In the genomic region with DNA sequence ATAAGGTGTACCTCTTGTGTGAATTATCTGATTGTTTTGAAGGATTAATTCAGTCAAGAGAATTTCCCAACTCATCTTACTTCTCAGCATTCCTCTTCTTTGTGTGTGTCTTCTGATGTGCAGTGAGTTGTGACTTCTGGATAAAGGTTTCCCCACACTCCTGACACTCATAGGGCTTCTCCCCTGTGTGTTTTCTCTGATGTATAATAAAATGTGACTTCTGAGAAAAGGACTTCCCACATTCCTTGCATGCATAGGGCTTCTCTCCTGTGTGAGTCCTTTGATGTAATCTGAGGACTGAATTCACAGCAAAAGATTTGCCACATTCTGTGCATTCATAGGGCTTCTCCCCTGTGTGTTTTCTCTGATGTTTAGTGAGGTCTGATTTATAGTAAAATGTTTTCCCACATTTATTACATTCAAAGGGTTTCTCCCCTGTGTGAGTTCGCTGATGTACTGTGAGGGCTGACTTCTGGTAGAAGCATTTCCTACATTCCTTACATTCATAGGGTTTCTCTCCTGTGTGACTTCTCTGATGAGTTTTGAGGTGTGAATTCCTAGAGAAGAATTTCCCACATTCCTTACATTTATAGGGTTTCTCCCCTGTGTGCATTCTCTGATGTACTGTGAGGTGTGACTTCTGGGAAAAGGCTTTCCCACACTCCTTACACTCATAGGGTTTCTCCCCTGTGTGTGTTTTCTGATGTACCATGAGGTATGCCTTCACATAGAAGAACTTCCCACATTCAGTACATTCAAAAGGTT, we compare ENCODE assay signal across 13 cellular contexts.
"Had no signal": no experiment of that assay in that cellular context is flagged by ENCODE, and none has a peak within 500 bp of the region (broad histone marks: within the 10 kb centered on the region; RNA-seq: fewer than 3 reads in every experiment).

No MANE protein-coding gene starts in this region.

- H3K4me3 Mint-ChIP-seq: dendritic cell treated with granulocyte-macrophage colony-stimulating factor and Interleukin-4, amounts not matched to agents 40 ng/mL and 50 ng/mL, for 4 days; effector memory CD8-positive, alpha-beta T cell; neural crest cell; T-helper 1 cell treated with Interleukin-12 subunit alpha and Interleukin-12 subunit beta and Interleukin-4 antibody, amounts not matched to agents 30 μg/mL and 1 μg/mL, for 36 hours had no signal

- H3K27ac ChIP-seq: brain microvascular endothelial cell, parathyroid adenoma, skin epidermis, tibial nerve had no signal

- H3K9me3 ChIP-seq: tibial nerve had no signal

- H3K9ac ChIP-seq: parathyroid adenoma had no signal

- H3K4me1 ChIP-seq: parathyroid adenoma, tibial nerve had no signal

- H3K27ac Mint-ChIP-seq: dendritic cell treated with granulocyte-macrophage colony-stimulating factor and Interleukin-4, amounts not matched to agents 40 ng/mL and 50 ng/mL, for 4 days; effector memory CD8-positive, alpha-beta T cell; T-helper 1 cell treated with Interleukin-12 subunit alpha and Interleukin-12 subunit beta and Interleukin-4 antibody, amounts not matched to agents 30 μg/mL and 1 μg/mL, for 36 hours had no signal

- DNase-seq: activated CD4-positive, alpha-beta T cell treated with anti-CD3 and anti-CD28 coated beads, Interleukin-2, amount 50 U/mL, for 1 hour; activated CD4-positive, CD25-positive, alpha-beta regulatory T cell; activated naive CD4-positive, alpha-beta T cell treated with anti-CD3 and anti-CD28 coated beads, Interleukin-2, amount 50 U/mL, for 16 hours; amniotic stem cell; brain microvascular endothelial cell; effector memory CD8-positive, alpha-beta T cell; left ventricle myocardium superior had no signal

- H3K4me3 ChIP-seq: skin epidermis, tibial nerve had no signal

- H3K27me3 Mint-ChIP-seq: dendritic cell treated with granulocyte-macrophage colony-stimulating factor and Interleukin-4, amounts not matched to agents 40 ng/mL and 50 ng/mL, for 4 days; effector memory CD8-positive, alpha-beta T cell had no signal

- H3K27me3 ChIP-seq: brain microvascular endothelial cell, tibial nerve had no signal

- H3K4me1 Mint-ChIP-seq: neural crest cell had no signal
